ENCODE assay signal across 8 cellular contexts in the genomic region with DNA sequence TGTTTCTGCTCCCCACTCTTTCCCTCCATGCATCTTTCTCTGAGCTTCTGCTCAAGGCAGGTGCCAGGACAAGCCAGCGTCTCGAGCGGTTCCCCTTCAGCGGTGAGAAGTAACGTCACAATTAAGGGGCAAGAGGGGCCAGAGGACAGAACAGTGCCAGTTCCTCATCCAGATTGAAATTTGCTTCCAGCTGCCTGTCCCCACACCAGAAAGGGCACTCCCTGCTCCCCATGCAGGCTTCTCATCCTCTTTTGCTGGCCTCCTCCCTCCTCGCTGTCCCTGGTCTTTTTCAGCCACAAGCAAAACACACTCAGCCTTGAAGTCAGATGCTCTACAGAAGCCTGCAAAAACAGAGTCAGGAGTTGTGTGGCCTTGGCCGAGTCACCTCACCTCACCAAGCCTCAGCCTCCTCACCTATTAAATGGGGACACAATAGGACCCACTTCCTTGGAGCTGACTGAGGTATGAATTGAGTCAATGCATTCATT. TPM values are rescaled to one million over a fixed set of nuclear protein-coding genes. Genes with fewer than 3 reads are reported as not detected.
DNase-seq lines count a peak whose midpoint lies in the region; ATAC-seq and TF ChIP-seq lines count a peak whose summit lies in the region.

No MANE protein-coding gene starts in this region.

- H3K27ac ChIP-seq in layer of hippocampus (ENCODE audit: low read depth, low read length) (peak overlapping the region; percentile 63), thoracic aorta (peak overlapping the region; percentile 91 to 95)

- H3K4me3 Mint-ChIP-seq in activated T-helper 2 cell treated with anti-CD3 and anti-CD28 coated beads, Interferon-gamma antibody, Interleukin-2, Interleukin-4, amounts not matched to agents 10 μg/mL and 5 μg/mL and 100 μg/mL, durations not matched to agents 14 hours and 24 hours and 36 hours (ENCODE audit: low read depth): peak overlapping the region; percentile 42

- no peak for DNase-seq in activated CD4-positive, CD25-positive, alpha-beta regulatory T cell treated with anti-CD3 and anti-CD28 coated beads, Interleukin-2, amount 50 U/mL, for 72 hours
- no peak for DNase-seq in activated T-helper 2 cell treated with anti-CD3 and anti-CD28 coated beads, Interferon-gamma antibody, Interleukin-2, Interleukin-4, amounts not matched to agents 10 μg/mL and 5 μg/mL and 100 μg/mL, durations not matched to agents 14 hours and 24 hours and 36 hours (ENCODE audit: low spot score)
- DNase-seq in thoracic aorta (ENCODE audit: low spot score) (no peak), cerebellum (ENCODE audit: low spot score) (no peak)
- DNase-seq in stimulated activated CD4-positive, alpha-beta T cell treated with anti-CD3 and anti-CD28 coated beads, Interleukin-4, amount 100 ng/mL, for 1 hour: no peak
- DNase-seq in stimulated activated CD4-positive, alpha-beta T cell treated with anti-CD3 and anti-CD28 coated beads, Interleukin-4, amount 100 ng/mL, for 24 hours: no peak

- TF ChIP-seq CTCF in thoracic aorta (IDR thresholded peaks at IDR 0.05): no peak

- no peaks in the 10 kb centered on the region for H3K27me3 Mint-ChIP-seq in activated T-helper 2 cell treated with anti-CD3 and anti-CD28 coated beads, Interferon-gamma antibody, Interleukin-2, Interleukin-4, amounts not matched to agents 10 μg/mL and 5 μg/mL and 100 μg/mL, durations not matched to agents 14 hours and 24 hours and 36 hours (ENCODE audit: low read depth)

- peaks cover 28% of the 10 kb centered on the region for H3K36me3 Mint-ChIP-seq in activated T-helper 2 cell treated with anti-CD3 and anti-CD28 coated beads, Interferon-gamma antibody, Interleukin-2, Interleukin-4, amounts not matched to agents 10 μg/mL and 5 μg/mL and 100 μg/mL, durations not matched to agents 14 hours and 24 hours and 36 hours (ENCODE audit: low read depth)

- H3K27ac Mint-ChIP-seq in activated T-helper 2 cell treated with anti-CD3 and anti-CD28 coated beads, Interferon-gamma antibody, Interleukin-2, Interleukin-4, amounts not matched to agents 10 μg/mL and 5 μg/mL and 100 μg/mL, durations not matched to agents 14 hours and 24 hours and 36 hours: peak overlapping the region; percentile 93

- peak overlapping the region; percentile 46 for H3K4me3 ChIP-seq in thoracic aorta

- peaks cover 64% of the 10 kb centered on the region for H3K4me1 Mint-ChIP-seq in activated T-helper 2 cell treated with anti-CD3 and anti-CD28 coated beads, Interferon-gamma antibody, Interleukin-2, Interleukin-4, amounts not matched to agents 10 μg/mL and 5 μg/mL and 100 μg/mL, durations not matched to agents 14 hours and 24 hours and 36 hours (ENCODE audit: low read depth)

- no peaks in the 10 kb centered on the region for H3K36me3 ChIP-seq in thoracic aorta

- H3K27me3 ChIP-seq in layer of hippocampus (ENCODE audit: control insufficient read depth, insufficient read depth, low read length) (no peaks in the 10 kb centered on the region), thoracic aorta (replicated peaks; ENCODE audit: insufficient read depth) (no peaks in the 10 kb centered on the region)

- H3K4me1 ChIP-seq in thoracic aorta (ENCODE audit: control insufficient read depth in 1 of 2, low read depth in 2 of 2): peaks cover 68 to 96% of the 10 kb centered on the region in 2 donors

- intact Hi-C loops in activated T-helper 2 cell treated with anti-CD3 and anti-CD28 coated beads, Interferon-gamma antibody, Interleukin-2, Interleukin-4, amounts not matched to agents 10 μg/mL and 5 μg/mL and 100 μg/mL, durations not matched to agents 14 hours and 24 hours and 36 hours (cut with micrococcal nuclease): no loop called here

- no peaks in the 10 kb centered on the region for H3K9me3 Mint-ChIP-seq in activated T-helper 2 cell treated with anti-CD3 and anti-CD28 coated beads, Interferon-gamma antibody, Interleukin-2, Interleukin-4, amounts not matched to agents 10 μg/mL and 5 μg/mL and 100 μg/mL, durations not matched to agents 14 hours and 24 hours and 36 hours

- H3K9me3 ChIP-seq in thoracic aorta: no peaks in the 10 kb centered on the region

- peak; percentile 31 to 44 for ATAC-seq in activated CD4-positive, CD25-positive, alpha-beta regulatory T cell treated with anti-CD3 and anti-CD28 coated beads, Interleukin-2, amount 50 U/mL, for 24 hours
- ATAC-seq in thoracic aorta (ENCODE audit: insufficient number of reproducible peaks, low FRiP score, low read depth): no peak

RNA-seq across cellular contexts. Expression of a gene that starts 35.0 kb away (rescaled TPM):
- total RNA-seq in activated T-helper 2 cell treated with anti-CD3 and anti-CD28 coated beads, Interferon-gamma antibody, Interleukin-2, Interleukin-4, amounts not matched to agents 10 μg/mL and 5 μg/mL and 100 μg/mL, durations not matched to agents 14 hours and 24 hours and 36 hours: 94.1 and 97.0 TPM in 2 replicates
- total RNA-seq in thoracic aorta (100 to 1,000 TPM; 103 to 124 TPM), cerebellum (12.6 TPM)
